17 cellular contexts compared by ENCODE assay signal in genomic region chr1:2602311-2602835, GRCh38. TPM values are rescaled to one million over a fixed set of nuclear protein-coding genes. Genes with fewer than 3 reads are reported as not detected.
DNase-seq lines count a peak whose midpoint lies in the region; ATAC-seq and TF ChIP-seq lines count a peak whose summit lies in the region.
"Had no signal": no experiment of that assay in that cellular context is flagged by ENCODE, and none has a peak within 500 bp of the region (broad histone marks: within the 10 kb centered on the region; RNA-seq: fewer than 3 reads in every experiment).

No MANE protein-coding gene starts in this region.

- TF ChIP-seq POLR2A in spleen (IDR thresholded peaks at IDR 0.05): no peak

- H3K36me3 ChIP-seq in endodermal cell (ENCODE audit: control insufficient read depth, insufficient read depth, low read length): no peaks in the 10 kb centered on the region
- no peaks in the 10 kb centered on the region for H3K36me3 ChIP-seq in spleen

- CTCF ChIA-PET in activated naive CD4-positive, alpha-beta T cell treated with anti-CD3 and anti-CD28 coated beads, Interleukin-2, amount 10 ng/mL, durations not matched to agents 7 days and 5 days (lab: Charles Lee): no interaction called here

- H3K27me3 ChIP-seq in endodermal cell (ENCODE audit: control insufficient read depth, insufficient read depth, low read length, poor library complexity, severe bottlenecking) (no peaks in the 10 kb centered on the region), spleen (replicated peaks in 1 of 7) (peaks cover 0 to 40% (median 15%) of the 10 kb centered on the region in 7 donors)

- ATAC-seq in activated naive CD4-positive, alpha-beta T cell treated with anti-CD3 and anti-CD28 coated beads, Interleukin-2, amount 50 U/mL, for 72 hours: no peak
- ATAC-seq: HepG2 had no signal

- H3K9ac ChIP-seq in endodermal cell (ENCODE audit: extremely low read depth, low read length, poor library complexity, severe bottlenecking): no peak overlapping the region
- H3K9ac ChIP-seq: KMS-11 had no signal

- WGBS in endodermal cell (ENCODE audit: insufficient coverage in 1 of 2, insufficient read length in 1 of 2), 2 experiments: 83 to 86% methylated on average over 11 to 15 of the region's 15 CpGs
- WGBS in spleen, 5 donors: 64 to 79% (median 72%) methylated on average over 15 of the region's 15 CpGs

- peaks cover 24% of the 10 kb centered on the region for H3K27me3 Mint-ChIP-seq in activated naive CD4-positive, alpha-beta T cell treated with anti-CD3 and anti-CD28 coated beads, Interleukin-2, amount 10 ng/mL, durations not matched to agents 7 days and 5 days
- peaks cover 2% of the 10 kb centered on the region for H3K27me3 Mint-ChIP-seq in endodermal cell (ENCODE audit: insufficient read depth)

- no peak overlapping the region for H3K27ac Mint-ChIP-seq in activated naive CD4-positive, alpha-beta T cell treated with anti-CD3 and anti-CD28 coated beads, Interleukin-2, amount 10 ng/mL, durations not matched to agents 7 days and 5 days
- peak overlapping the region in 1 of 2 donors; percentile 69 for H3K27ac Mint-ChIP-seq in activated naive CD4-positive, alpha-beta T cell treated with anti-CD3 and anti-CD28 coated beads, Interleukin-2, amount 50 U/mL, for 72 hours
- no peak overlapping the region for H3K27ac Mint-ChIP-seq in endodermal cell

- H3K4me1 ChIP-seq in endodermal cell (ENCODE audit: control insufficient read depth, insufficient read depth, low read length): no peaks in the 10 kb centered on the region
- H3K4me1 ChIP-seq in spleen: no peaks in the 10 kb centered on the region

- H3K9me3 Mint-ChIP-seq in activated naive CD4-positive, alpha-beta T cell treated with anti-CD3 and anti-CD28 coated beads, Interleukin-2, amount 10 ng/mL, durations not matched to agents 7 days and 5 days: no peaks in the 10 kb centered on the region
- H3K9me3 Mint-ChIP-seq in activated naive CD4-positive, alpha-beta T cell treated with anti-CD3 and anti-CD28 coated beads, Interleukin-2, amount 50 U/mL, for 72 hours: no peaks in the 10 kb centered on the region
- peaks cover 7% of the 10 kb centered on the region for H3K9me3 Mint-ChIP-seq in endodermal cell

- H3K36me3 Mint-ChIP-seq in activated naive CD4-positive, alpha-beta T cell treated with anti-CD3 and anti-CD28 coated beads, Interleukin-2, amount 10 ng/mL, durations not matched to agents 7 days and 5 days: no peaks in the 10 kb centered on the region
- no peaks in the 10 kb centered on the region for H3K36me3 Mint-ChIP-seq in activated naive CD4-positive, alpha-beta T cell treated with anti-CD3 and anti-CD28 coated beads, Interleukin-2, amount 50 U/mL, for 72 hours
- H3K36me3 Mint-ChIP-seq in endodermal cell (ENCODE audit: low read depth): no peaks in the 10 kb centered on the region
- H3K36me3 Mint-ChIP-seq: CD8-positive, alpha-beta memory T cell had no signal

- no peaks in the 10 kb centered on the region for H3K9me3 ChIP-seq in endodermal cell (ENCODE audit: control insufficient read depth, low read length)
- peaks cover 0 to 14% (median 11%) of the 10 kb centered on the region in 8 donors for H3K9me3 ChIP-seq in spleen

- TF ChIP-seq CTCF in endodermal cell (conservative IDR thresholded peaks at IDR 0.05) (no peak), spleen (IDR thresholded peaks at IDR 0.05 in 8 of 11, conservative IDR thresholded peaks at IDR 0.05 in 3 of 11) (no peak), foreskin fibroblast (IDR thresholded peaks at IDR 0.05; ENCODE audit: low read depth, low read length) (no peak)

- H3K4me3 ChIP-seq in endodermal cell (ENCODE audit: low read length) (no peak overlapping the region), spleen (no peak overlapping the region), foreskin fibroblast (ENCODE audit: low read depth in 1 of 2, low read length in 2 of 2) (no peak overlapping the region)

- no peak overlapping the region for H3K27ac ChIP-seq in endodermal cell (ENCODE audit: low read depth, low read length)
- H3K27ac ChIP-seq in spleen: no peak overlapping the region
- H3K27ac ChIP-seq: KMS-11 had no signal

- H3K4me3 Mint-ChIP-seq in activated naive CD4-positive, alpha-beta T cell treated with anti-CD3 and anti-CD28 coated beads, Interleukin-2, amount 10 ng/mL, durations not matched to agents 7 days and 5 days: no peak overlapping the region
- H3K4me3 Mint-ChIP-seq in endodermal cell: no peak overlapping the region
- H3K4me3 Mint-ChIP-seq: CD8-positive, alpha-beta memory T cell had no signal

- peak; percentile 18 for DNase-seq in activated naive CD4-positive, alpha-beta T cell treated with anti-CD3 and anti-CD28 coated beads, Interleukin-2, amount 10 ng/mL, durations not matched to agents 7 days and 5 days
- no peak for DNase-seq in activated naive CD4-positive, alpha-beta T cell treated with anti-CD3 and anti-CD28 coated beads, Interleukin-2, amount 50 U/mL, for 72 hours (ENCODE audit: low spot score in 2 of 2)
- DNase-seq in endodermal cell (peak; percentile 35), spleen (peak; percentile 51), foreskin fibroblast (no peak), foreskin melanocyte (no peak)
- DNase-seq in stimulated activated CD4-positive, alpha-beta T cell treated with anti-CD3 and anti-CD28 coated beads, Interleukin-4, amount 100 ng/mL, for 24 hours: no peak
- DNase-seq: CD8-positive, alpha-beta memory T cell; DMS79; NCI-H1417 treated with DMSO at 0.1 percent for 48 hours; NCI-H187 treated with DMSO at 0.1 percent for 48 hours; NCI-H345; NCI-H524 treated with DMSO at 0.1 percent for 48 hours; SHP77 had no signal

- no peaks in the 10 kb centered on the region for H3K4me1 Mint-ChIP-seq in activated naive CD4-positive, alpha-beta T cell treated with anti-CD3 and anti-CD28 coated beads, Interleukin-2, amount 10 ng/mL, durations not matched to agents 7 days and 5 days
- H3K4me1 Mint-ChIP-seq in endodermal cell: peaks cover under 1% of the 10 kb centered on the region
- H3K4me1 Mint-ChIP-seq: CD8-positive, alpha-beta memory T cell had no signal

- intact Hi-C loops in spleen (cut with DNase I; ENCODE audit: low total_unique reads): no loop called here

RNA-seq across cellular contexts. Expression of gene PRXL2B, which starts 15.8 kb away (rescaled TPM):
- 10 to 100 TPM; 34.7 to 38.8 TPM for total RNA-seq in activated naive CD4-positive, alpha-beta T cell treated with anti-CD3 and anti-CD28 coated beads, Interleukin-2, amount 50 U/mL, for 72 hours
- 10 to 100 TPM; 33.4 to 34.4 TPM for total RNA-seq in endodermal cell
- 33.4 TPM for polyA plus RNA-seq in endodermal cell (2013, experiment 1 of 2)
- 29.0 TPM for polyA plus RNA-seq in endodermal cell (2013, experiment 2 of 2)
- total RNA-seq in spleen: 10 to 100 TPM; 21.9 to 43.0 (median 26.7) TPM
- polyA plus RNA-seq in spleen: 10 to 100 TPM; 10.7 to 29.0 (median 13.2) TPM

RNA-seq across cellular contexts. Expression of gene MMEL1, which starts 30.4 kb away (rescaled TPM):
- 1 to 10 TPM; 1.4 to 2.5 TPM for total RNA-seq in activated naive CD4-positive, alpha-beta T cell treated with anti-CD3 and anti-CD28 coated beads, Interleukin-2, amount 50 U/mL, for 72 hours
- total RNA-seq in endodermal cell: under 1 TPM in 1 of 2 donors, not detected in 1; 0.42 TPM
- 3.1 TPM for polyA plus RNA-seq in endodermal cell (2013, experiment 1 of 2)
- 0.79 TPM for polyA plus RNA-seq in endodermal cell (2013, experiment 2 of 2)
- 1 to 10 TPM in 6 of 7 donors, not detected in 1; 1.9 to 4.6 (median 3.5) TPM for total RNA-seq in spleen
- 1 to 10 TPM; 2.5 to 6.4 (median 2.9) TPM for polyA plus RNA-seq in spleen
- total RNA-seq: HepG2, M059J had no signal

RNA-seq across cellular contexts. Expression of gene TNFRSF14, which starts 46.2 kb away (rescaled TPM):
- 100 to 1,000 TPM; 124 to 183 TPM for total RNA-seq in activated naive CD4-positive, alpha-beta T cell treated with anti-CD3 and anti-CD28 coated beads, Interleukin-2, amount 50 U/mL, for 72 hours
- total RNA-seq in endodermal cell: under 1 TPM; 0.29 to 0.46 TPM
- polyA plus RNA-seq in endodermal cell (2013, experiment 1 of 2): 1.1 TPM
- polyA plus RNA-seq in endodermal cell (2013, experiment 2 of 2): 0.95 TPM
- 100 to 1,000 TPM; 146 to 203 (median 190) TPM for total RNA-seq in spleen
- 100 to 1,000 TPM; 167 to 366 (median 302) TPM for polyA plus RNA-seq in spleen

Comparison
In these comparisons a context has a peak if more than half of its experiments do, and no peak if none do; other contexts are left out.
1. DNase-seq: peak in activated naive CD4-positive, alpha-beta T cell treated with anti-CD3 and anti-CD28 coated beads, Interleukin-2, amount 10 ng/mL, durations not matched to agents 7 days and 5 days (single experiment), endodermal cell (single experiment) and spleen (single experiment); none in activated naive CD4-positive, alpha-beta T cell treated with anti-CD3 and anti-CD28 coated beads, Interleukin-2, amount 50 U/mL, for 72 hours (0 of 2), foreskin fibroblast (0 of 2), foreskin melanocyte (single experiment) and stimulated activated CD4-positive, alpha-beta T cell treated with anti-CD3 and anti-CD28 coated beads, Interleukin-4, amount 100 ng/mL, for 24 hours (single experiment).
2. RNA of gene TNFRSF14, which starts 46.2 kb away (total RNA-seq): 146 to 203 TPM in spleen and 124 to 183 TPM in activated naive CD4-positive, alpha-beta T cell treated with anti-CD3 and anti-CD28 coated beads, Interleukin-2, amount 50 U/mL, for 72 hours; 0.29 to 0.46 TPM in endodermal cell; every median in the first group is over 10 times any median in the second.